In genomic region chr3:125300416-125300815, GRCh38 we compare ENCODE assay signal across 13 cellular contexts.
DNase-seq lines count a peak whose midpoint lies in the region.
"Had no signal": no experiment of that assay in that cellular context is flagged by ENCODE, and none has a peak within 500 bp of the region (broad histone marks: within the 10 kb centered on the region; RNA-seq: fewer than 3 reads in every experiment).

No MANE protein-coding gene starts in this region.

- DNase-seq in HCEC 1CT (peak; percentile 92), SW 1271 (lab: John Stamatoyannopoulos, UW) (peak; percentile 30 to 33), fibroblast of peridontal ligament (ENCODE audit: extremely low read depth) (peak; percentile 83), stromal cell of bone marrow (ENCODE audit: low read depth) (peak; percentile 30), NCI-H1694 treated with DMSO at 0.1 percent for 48 hours (lab: John Stamatoyannopoulos, UW) (no peak), cerebellar nuclear complex (lab: John Stamatoyannopoulos, UW) (no peak)
- DNase-seq in activated CD4-positive, alpha-beta T cell treated with anti-CD3 and anti-CD28 coated beads for 48 hours = no peak
- DNase-seq: Caco-2; GDM1; NCI-H187; NCI-H524 treated with DMSO at 0.1 percent for 48 hours; psoas muscle; stimulated activated CD4-positive, alpha-beta T cell treated with anti-CD3 and anti-CD28 coated beads, Interleukin-15, amount 100 ng/mL, for 24 hours had no signal

Comparison
In these comparisons a context has a peak if more than half of its experiments do, and no peak if none do; other contexts are left out.
1. DNase-seq: peak in HCEC 1CT (single experiment), SW 1271 (2 of 2), fibroblast of peridontal ligament (single experiment) and stromal cell of bone marrow (single experiment); none in NCI-H1694 treated with DMSO at 0.1 percent for 48 hours (single experiment), activated CD4-positive, alpha-beta T cell treated with anti-CD3 and anti-CD28 coated beads for 48 hours (single experiment) and cerebellar nuclear complex (0 of 2).